Comparison of ENCODE assay signal across 13 cellular contexts in the genomic region with DNA sequence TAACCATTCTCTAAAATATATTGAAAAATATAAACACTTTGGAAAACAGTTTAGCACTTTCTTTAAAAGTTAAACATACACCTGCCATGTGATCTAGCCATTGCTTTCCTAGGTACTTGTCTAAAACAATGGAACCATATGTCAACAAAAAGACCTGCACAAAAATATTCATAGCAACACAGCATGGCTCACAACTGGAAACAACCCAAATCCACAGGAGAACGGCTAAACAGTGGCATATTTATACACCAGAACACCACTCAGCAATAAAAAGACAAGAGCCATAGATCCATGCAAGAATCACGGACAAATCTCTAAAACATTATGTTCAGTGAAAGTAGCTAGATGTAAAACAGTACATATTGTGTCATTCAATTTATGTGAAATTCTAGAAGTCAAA.
A peak's percentile ranks its signal among the peaks of the same experiment; 100 is the strongest.
DNase-seq lines count a peak whose midpoint lies in the region.
"Had no signal": no experiment of that assay in that cellular context is flagged by ENCODE, and none has a peak within 500 bp of the region (broad histone marks: within the 10 kb centered on the region; RNA-seq: fewer than 3 reads in every experiment).

No MANE protein-coding gene starts in this region.

- DNase-seq in DMS53 (lab: John Stamatoyannopoulos, UW) (peak; percentile 3), DMS53 treated with DMSO at 0.1 percent for 48 hours (lab: John Stamatoyannopoulos, UW; ENCODE audit: unreplicated experiment) (no peak), NCI-H345 (lab: John Stamatoyannopoulos, UW) (peak; percentile 2), NCI-H345 treated with DMSO at 0.1 percent for 48 hours (lab: John Stamatoyannopoulos, UW; ENCODE audit: unreplicated experiment) (no peak), cerebellar cortex (ENCODE audit: low spot score) (peak; percentile 65), germinal center (ENCODE audit: low spot score) (no peak), hepatic stellate cell (ENCODE audit: low spot score) (no peak)
- DNase-seq: Caco-2; CD4-positive, CD25-positive, alpha-beta regulatory T cell; CD8-positive, alpha-beta T cell; DMS79 treated with DMSO at 0.1 percent for 48 hours; GOT3; HFFc6 had no signal

Comparison
In these comparisons a context has a peak if more than half of its experiments do, and no peak if none do; other contexts are left out.
1. DNase-seq: peak in DMS53 (single experiment), NCI-H345 (single experiment) and cerebellar cortex (single experiment); none in DMS53 treated with DMSO at 0.1 percent for 48 hours (single experiment), NCI-H345 treated with DMSO at 0.1 percent for 48 hours (single experiment), germinal center (single experiment) and hepatic stellate cell (single experiment).